In genomic region chr2:35409762-35410161, GRCh38 we compare ENCODE assay signal across 25 cellular contexts.
"Had no signal": no experiment of that assay in that cellular context is flagged by ENCODE, and none has a peak within 500 bp of the region (broad histone marks: within the 10 kb centered on the region; RNA-seq: fewer than 3 reads in every experiment).

No MANE protein-coding gene starts in this region.

- H3K4me1 ChIP-seq: ascending aorta had no signal

- H3K27me3 ChIP-seq: ascending aorta, cardiac muscle cell had no signal

- FAIRE-seq: bronchial epithelial cell had no signal

- H3K9me3 Mint-ChIP-seq: activated CD4-positive, alpha-beta T cell treated with anti-CD3 and anti-CD28 coated beads, Interleukin-2, amount 10 ng/mL, durations not matched to agents 7 days and 5 days; activated naive CD4-positive, alpha-beta T cell treated with anti-CD3 and anti-CD28 coated beads, Interleukin-2, amount 10 ng/mL, durations not matched to agents 7 days and 5 days; activated naive CD4-positive, alpha-beta T cell treated with anti-CD3 and anti-CD28 coated beads, Interleukin-2, amount 50 U/mL, for 24 hours; activated naive CD8-positive, alpha-beta T cell treated with anti-CD3 and anti-CD28 coated beads, Interleukin-2, amount 50 U/mL, for 24 hours; activated T-cell treated with anti-CD3 and anti-CD28 coated beads, Interleukin-2, amount 50 U/mL, for 24 hours; activated T-helper 2 cell treated with anti-CD3 and anti-CD28 coated beads, Interferon-gamma antibody, Interleukin-2, Interleukin-4, amounts not matched to agents 10 μg/mL and 5 μg/mL and 100 μg/mL, durations not matched to agents 14 hours and 24 hours and 36 hours; brain; central memory CD8-positive, alpha-beta T cell; WTC11 had no signal

- H3K9me3 ChIP-seq: ascending aorta had no signal

- H3K27ac Mint-ChIP-seq: activated CD4-positive, alpha-beta memory T cell treated with anti-CD3 and anti-CD28 coated beads, Interleukin-2, amount 10 ng/mL, durations not matched to agents 7 days and 5 days; activated CD4-positive, alpha-beta T cell treated with anti-CD3 and anti-CD28 coated beads for 36 hours; activated CD4-positive, alpha-beta T cell treated with anti-CD3 and anti-CD28 coated beads, Interleukin-2, amount 10 ng/mL, durations not matched to agents 7 days and 5 days; activated CD8-positive, alpha-beta memory T cell treated with anti-CD3 and anti-CD28 coated beads, Interleukin-2, amount 10 ng/mL, durations not matched to agents 7 days and 5 days; activated CD8-positive, alpha-beta T cell treated with anti-CD3 and anti-CD28 coated beads, Interleukin-2, amount 10 ng/mL, durations not matched to agents 7 days and 5 days; activated naive CD4-positive, alpha-beta T cell treated with anti-CD3 and anti-CD28 coated beads, Interleukin-2, amount 10 ng/mL, durations not matched to agents 7 days and 5 days; activated naive CD4-positive, alpha-beta T cell treated with anti-CD3 and anti-CD28 coated beads, Interleukin-2, amount 50 U/mL, for 24 hours; activated naive CD8-positive, alpha-beta T cell; activated naive CD8-positive, alpha-beta T cell treated with anti-CD3 and anti-CD28 coated beads, Interleukin-2, amount 10 ng/mL, durations not matched to agents 7 days and 5 days; activated naive CD8-positive, alpha-beta T cell treated with anti-CD3 and anti-CD28 coated beads, Interleukin-2, amount 50 U/mL, for 24 hours; activated T-cell treated with anti-CD3 and anti-CD28 coated beads, Interleukin-2, amount 50 U/mL, for 24 hours; activated T-helper 2 cell treated with anti-CD3 and anti-CD28 coated beads, Interferon-gamma antibody, Interleukin-2, Interleukin-4, amounts not matched to agents 10 μg/mL and 5 μg/mL and 100 μg/mL, durations not matched to agents 14 hours and 24 hours and 36 hours; brain; T-helper 17 cell; WTC11 had no signal

- H3K4me3 Mint-ChIP-seq: activated CD4-positive, alpha-beta memory T cell treated with anti-CD3 and anti-CD28 coated beads, Interleukin-2, amount 10 ng/mL, durations not matched to agents 7 days and 5 days; activated CD4-positive, alpha-beta T cell treated with anti-CD3 and anti-CD28 coated beads for 36 hours; activated CD4-positive, alpha-beta T cell treated with anti-CD3 and anti-CD28 coated beads, Interleukin-2, amount 10 ng/mL, durations not matched to agents 7 days and 5 days; activated CD8-positive, alpha-beta memory T cell treated with anti-CD3 and anti-CD28 coated beads, Interleukin-2, amount 10 ng/mL, durations not matched to agents 7 days and 5 days; activated CD8-positive, alpha-beta T cell treated with anti-CD3 and anti-CD28 coated beads, Interleukin-2, amount 10 ng/mL, durations not matched to agents 7 days and 5 days; activated naive CD4-positive, alpha-beta T cell treated with anti-CD3 and anti-CD28 coated beads, Interleukin-2, amount 10 ng/mL, durations not matched to agents 7 days and 5 days; activated naive CD4-positive, alpha-beta T cell treated with anti-CD3 and anti-CD28 coated beads, Interleukin-2, amount 50 U/mL, for 24 hours; activated naive CD8-positive, alpha-beta T cell; activated naive CD8-positive, alpha-beta T cell treated with anti-CD3 and anti-CD28 coated beads, Interleukin-2, amount 10 ng/mL, durations not matched to agents 7 days and 5 days; activated naive CD8-positive, alpha-beta T cell treated with anti-CD3 and anti-CD28 coated beads, Interleukin-2, amount 50 U/mL, for 24 hours; activated T-cell treated with anti-CD3 and anti-CD28 coated beads, Interleukin-2, amount 50 U/mL, for 24 hours; brain; central memory CD8-positive, alpha-beta T cell; T-helper 17 cell; WTC11 had no signal

- H3K4me3 ChIP-seq: ascending aorta, cardiac muscle cell had no signal

- DNase-seq: activated CD4-positive, alpha-beta T cell treated with anti-CD3 and anti-CD28 coated beads for 1 hour; activated CD8-positive, alpha-beta memory T cell treated with anti-CD3 and anti-CD28 coated beads, Interleukin-2, amount 10 ng/mL, durations not matched to agents 7 days and 5 days; activated effector memory CD4-positive, alpha-beta T cell treated with Interleukin-2 at 50 U/mL for 16 hours; activated gamma-delta T cell; cerebellar nuclear complex had no signal

- H3K36me3 Mint-ChIP-seq: activated CD8-positive, alpha-beta memory T cell treated with anti-CD3 and anti-CD28 coated beads, Interleukin-2, amount 10 ng/mL, durations not matched to agents 7 days and 5 days; activated naive CD4-positive, alpha-beta T cell treated with anti-CD3 and anti-CD28 coated beads, Interleukin-2, amount 10 ng/mL, durations not matched to agents 7 days and 5 days; activated naive CD4-positive, alpha-beta T cell treated with anti-CD3 and anti-CD28 coated beads, Interleukin-2, amount 50 U/mL, for 24 hours; activated naive CD8-positive, alpha-beta T cell; activated naive CD8-positive, alpha-beta T cell treated with anti-CD3 and anti-CD28 coated beads, Interleukin-2, amount 10 ng/mL, durations not matched to agents 7 days and 5 days; brain had no signal

- H3K27ac ChIP-seq: ascending aorta, cardiac muscle cell, WERI-Rb-1 had no signal

- H3K4me1 Mint-ChIP-seq: activated CD4-positive, alpha-beta memory T cell treated with anti-CD3 and anti-CD28 coated beads, Interleukin-2, amount 10 ng/mL, durations not matched to agents 7 days and 5 days; activated CD4-positive, alpha-beta T cell treated with anti-CD3 and anti-CD28 coated beads for 36 hours; activated CD4-positive, alpha-beta T cell treated with anti-CD3 and anti-CD28 coated beads, Interleukin-2, amount 10 ng/mL, durations not matched to agents 7 days and 5 days; activated CD8-positive, alpha-beta memory T cell treated with anti-CD3 and anti-CD28 coated beads, Interleukin-2, amount 10 ng/mL, durations not matched to agents 7 days and 5 days; activated naive CD4-positive, alpha-beta T cell treated with anti-CD3 and anti-CD28 coated beads, Interleukin-2, amount 10 ng/mL, durations not matched to agents 7 days and 5 days; activated naive CD4-positive, alpha-beta T cell treated with anti-CD3 and anti-CD28 coated beads, Interleukin-2, amount 50 U/mL, for 24 hours; activated naive CD8-positive, alpha-beta T cell treated with anti-CD3 and anti-CD28 coated beads, Interleukin-2, amount 10 ng/mL, durations not matched to agents 7 days and 5 days; activated naive CD8-positive, alpha-beta T cell treated with anti-CD3 and anti-CD28 coated beads, Interleukin-2, amount 50 U/mL, for 24 hours; brain; central memory CD8-positive, alpha-beta T cell; T-helper 17 cell had no signal

- H3K36me3 ChIP-seq: ascending aorta, cardiac muscle cell, WERI-Rb-1 had no signal

- H3K27me3 Mint-ChIP-seq: activated CD4-positive, alpha-beta memory T cell treated with anti-CD3 and anti-CD28 coated beads, Interleukin-2, amount 10 ng/mL, durations not matched to agents 7 days and 5 days; activated CD4-positive, alpha-beta T cell treated with anti-CD3 and anti-CD28 coated beads for 36 hours; activated CD4-positive, alpha-beta T cell treated with anti-CD3 and anti-CD28 coated beads, Interleukin-2, amount 10 ng/mL, durations not matched to agents 7 days and 5 days; activated CD8-positive, alpha-beta memory T cell treated with anti-CD3 and anti-CD28 coated beads, Interleukin-2, amount 10 ng/mL, durations not matched to agents 7 days and 5 days; activated naive CD4-positive, alpha-beta T cell treated with anti-CD3 and anti-CD28 coated beads, Interleukin-2, amount 10 ng/mL, durations not matched to agents 7 days and 5 days; activated naive CD4-positive, alpha-beta T cell treated with anti-CD3 and anti-CD28 coated beads, Interleukin-2, amount 50 U/mL, for 24 hours; activated T-cell treated with anti-CD3 and anti-CD28 coated beads, Interleukin-2, amount 50 U/mL, for 24 hours; central memory CD8-positive, alpha-beta T cell had no signal

- ATAC-seq: activated CD4-positive, alpha-beta T cell treated with anti-CD3 and anti-CD28 coated beads for 36 hours; activated CD4-positive, CD25-positive, alpha-beta regulatory T cell treated with anti-CD3 and anti-CD28 coated beads, Interleukin-2, amount 50 U/mL, for 24 hours; activated CD8-positive, alpha-beta memory T cell treated with anti-CD3 and anti-CD28 coated beads, Interleukin-2, amount 10 ng/mL, durations not matched to agents 7 days and 5 days; activated CD8-positive, alpha-beta T cell treated with anti-CD3 and anti-CD28 coated beads, Interleukin-2, amount 10 ng/mL, durations not matched to agents 7 days and 5 days; activated naive CD8-positive, alpha-beta T cell treated with anti-CD3 and anti-CD28 coated beads, Interleukin-2, amount 50 U/mL, for 24 hours; T-helper 17 cell; WTC11 had no signal
